Comparison of ENCODE assay signal across 2 cellular contexts in the genomic region with DNA sequence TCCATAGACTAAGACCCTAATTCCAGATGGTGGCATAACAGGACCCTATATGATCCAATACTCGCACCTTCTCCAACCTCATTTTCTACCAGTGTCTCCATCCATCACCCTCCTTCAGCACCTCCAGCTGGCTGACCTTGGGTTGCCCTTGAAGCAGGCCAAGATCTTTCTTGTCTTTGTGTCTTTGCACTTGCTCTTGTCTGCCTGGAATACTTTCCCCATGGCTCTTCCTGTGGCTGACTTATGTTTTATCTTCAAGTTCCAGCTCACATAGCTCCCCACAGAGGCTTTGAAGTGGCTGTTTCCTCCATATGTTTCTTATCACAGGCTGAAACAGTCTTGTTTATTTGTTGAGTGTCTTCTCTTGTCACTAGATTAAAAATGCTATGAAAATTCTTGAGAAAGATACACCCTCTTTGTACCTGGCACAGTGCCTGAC.
TF ChIP-seq lines count a peak whose summit lies in the region.

No MANE protein-coding gene starts in this region.

TF ChIP-seq in IMR-90, 13 proteins besides CTCF, POLR2A, EP300 and RAD21:
- TF ChIP-seq SMC3 (IDR thresholded peaks at IDR 0.05; ENCODE audit: low read depth, low read length) = no peak
- no peak for TF ChIP-seq RFX5 (IDR thresholded peaks at IDR 0.05; ENCODE audit: low read depth, low read length)
- no peak for TF ChIP-seq RCOR1 (IDR thresholded peaks at IDR 0.05; ENCODE audit: insufficient replicate concordance, low read length)
- TF ChIP-seq MXI1 (IDR thresholded peaks at IDR 0.05; ENCODE audit: borderline replicate concordance, low read depth, low read length) = no peak
- TF ChIP-seq, protein P1, sequence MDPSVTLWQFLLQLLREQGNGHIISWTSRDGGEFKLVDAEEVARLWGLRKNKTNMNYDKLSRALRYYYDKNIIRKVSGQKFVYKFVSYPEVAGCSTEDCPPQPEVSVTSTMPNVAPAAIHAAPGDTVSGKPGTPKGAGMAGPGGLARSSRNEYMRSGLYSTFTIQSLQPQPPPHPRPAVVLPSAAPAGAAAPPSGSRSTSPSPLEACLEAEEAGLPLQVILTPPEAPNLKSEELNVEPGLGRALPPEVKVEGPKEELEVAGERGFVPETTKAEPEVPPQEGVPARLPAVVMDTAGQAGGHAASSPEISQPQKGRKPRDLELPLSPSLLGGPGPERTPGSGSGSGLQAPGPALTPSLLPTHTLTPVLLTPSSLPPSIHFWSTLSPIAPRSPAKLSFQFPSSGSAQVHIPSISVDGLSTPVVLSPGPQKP (IDR thresholded peaks at IDR 0.05; ENCODE audit: borderline replicate concordance, low read depth, low read length) = no peak
- no peak for TF ChIP-seq BHLHE40 (IDR thresholded peaks at IDR 0.05; ENCODE audit: low read depth, low read length)
- TF ChIP-seq, protein P2, sequence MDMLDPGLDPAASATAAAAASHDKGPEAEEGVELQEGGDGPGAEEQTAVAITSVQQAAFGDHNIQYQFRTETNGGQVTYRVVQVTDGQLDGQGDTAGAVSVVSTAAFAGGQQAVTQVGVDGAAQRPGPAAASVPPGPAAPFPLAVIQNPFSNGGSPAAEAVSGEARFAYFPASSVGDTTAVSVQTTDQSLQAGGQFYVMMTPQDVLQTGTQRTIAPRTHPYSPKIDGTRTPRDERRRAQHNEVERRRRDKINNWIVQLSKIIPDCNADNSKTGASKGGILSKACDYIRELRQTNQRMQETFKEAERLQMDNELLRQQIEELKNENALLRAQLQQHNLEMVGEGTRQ (IDR thresholded peaks at IDR 0.05; ENCODE audit: low read depth, low read length) = no peak
- TF ChIP-seq CHD1 (IDR thresholded peaks at IDR 0.05; ENCODE audit: low read depth, low read length) = no peak
- TF ChIP-seq MAFK (IDR thresholded peaks at IDR 0.05; ENCODE audit: low read depth, low read length) = no peak
- no peak for TF ChIP-seq NFE2L2 (IDR thresholded peaks at IDR 0.05; ENCODE audit: low read depth, low read length)
- no peak for TF ChIP-seq MAZ (IDR thresholded peaks at IDR 0.05; ENCODE audit: borderline replicate concordance, low read depth, low read length)
- TF ChIP-seq FOS (IDR thresholded peaks at IDR 0.05; ENCODE audit: low read depth, low read length) = no peak
- no peak for TF ChIP-seq CEBPB (IDR thresholded peaks at IDR 0.05; ENCODE audit: low read depth, low read length)

TF ChIP-seq in HepG2, 621 proteins besides CTCF, POLR2A, EP300 and RAD21 (continues in another document):
- TF ChIP-seq, protein P3, sequence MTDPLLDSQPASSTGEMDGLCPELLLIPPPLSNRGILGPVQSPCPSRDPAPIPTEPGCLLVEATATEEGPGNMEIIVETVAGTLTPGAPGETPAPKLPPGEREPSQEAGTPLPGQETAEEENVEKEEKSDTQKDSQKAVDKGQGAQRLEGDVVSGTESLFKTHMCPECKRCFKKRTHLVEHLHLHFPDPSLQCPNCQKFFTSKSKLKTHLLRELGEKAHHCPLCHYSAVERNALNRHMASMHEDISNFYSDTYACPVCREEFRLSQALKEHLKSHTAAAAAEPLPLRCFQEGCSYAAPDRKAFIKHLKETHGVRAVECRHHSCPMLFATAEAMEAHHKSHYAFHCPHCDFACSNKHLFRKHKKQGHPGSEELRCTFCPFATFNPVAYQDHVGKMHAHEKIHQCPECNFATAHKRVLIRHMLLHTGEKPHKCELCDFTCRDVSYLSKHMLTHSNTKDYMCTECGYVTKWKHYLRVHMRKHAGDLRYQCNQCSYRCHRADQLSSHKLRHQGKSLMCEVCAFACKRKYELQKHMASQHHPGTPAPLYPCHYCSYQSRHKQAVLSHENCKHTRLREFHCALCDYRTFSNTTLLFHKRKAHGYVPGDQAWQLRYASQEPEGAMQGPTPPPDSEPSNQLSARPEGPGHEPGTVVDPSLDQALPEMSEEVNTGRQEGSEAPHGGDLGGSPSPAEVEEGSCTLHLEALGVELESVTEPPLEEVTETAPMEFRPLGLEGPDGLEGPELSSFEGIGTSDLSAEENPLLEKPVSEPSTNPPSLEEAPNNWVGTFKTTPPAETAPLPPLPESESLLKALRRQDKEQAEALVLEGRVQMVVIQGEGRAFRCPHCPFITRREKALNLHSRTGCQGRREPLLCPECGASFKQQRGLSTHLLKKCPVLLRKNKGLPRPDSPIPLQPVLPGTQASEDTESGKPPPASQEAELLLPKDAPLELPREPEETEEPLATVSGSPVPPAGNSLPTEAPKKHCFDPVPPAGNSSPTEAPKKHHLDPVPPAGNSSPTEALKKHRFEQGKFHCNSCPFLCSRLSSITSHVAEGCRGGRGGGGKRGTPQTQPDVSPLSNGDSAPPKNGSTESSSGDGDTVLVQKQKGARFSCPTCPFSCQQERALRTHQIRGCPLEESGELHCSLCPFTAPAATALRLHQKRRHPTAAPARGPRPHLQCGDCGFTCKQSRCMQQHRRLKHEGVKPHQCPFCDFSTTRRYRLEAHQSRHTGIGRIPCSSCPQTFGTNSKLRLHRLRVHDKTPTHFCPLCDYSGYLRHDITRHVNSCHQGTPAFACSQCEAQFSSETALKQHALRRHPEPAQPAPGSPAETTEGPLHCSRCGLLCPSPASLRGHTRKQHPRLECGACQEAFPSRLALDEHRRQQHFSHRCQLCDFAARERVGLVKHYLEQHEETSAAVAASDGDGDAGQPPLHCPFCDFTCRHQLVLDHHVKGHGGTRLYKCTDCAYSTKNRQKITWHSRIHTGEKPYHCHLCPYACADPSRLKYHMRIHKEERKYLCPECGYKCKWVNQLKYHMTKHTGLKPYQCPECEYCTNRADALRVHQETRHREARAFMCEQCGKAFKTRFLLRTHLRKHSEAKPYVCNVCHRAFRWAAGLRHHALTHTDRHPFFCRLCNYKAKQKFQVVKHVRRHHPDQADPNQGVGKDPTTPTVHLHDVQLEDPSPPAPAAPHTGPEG (CRISPR knock-in tag; IDR thresholded peaks at IDR 0.05) = no peak
- TF ChIP-seq PHF5A (CRISPR knock-in tag; IDR thresholded peaks at IDR 0.05; ENCODE audit: low read depth, unreplicated experiment) = no peak
- TF ChIP-seq ZNF567 (CRISPR knock-in tag; IDR thresholded peaks at IDR 0.05; ENCODE audit: borderline replicate concordance) = no peak
- TF ChIP-seq NCOA2 (CRISPR knock-in tag; IDR thresholded peaks at IDR 0.05) = 0 out of 2 replicates have a peak, but pooled peaks have one; percentile 22
- TF ChIP-seq JDP2 (CRISPR knock-in tag; IDR thresholded peaks at IDR 0.05; ENCODE audit: borderline replicate concordance) = no peak
- no peak for TF ChIP-seq ZNF207 (IDR thresholded peaks at IDR 0.05; ENCODE audit: borderline replicate concordance)
- TF ChIP-seq, protein P4, sequence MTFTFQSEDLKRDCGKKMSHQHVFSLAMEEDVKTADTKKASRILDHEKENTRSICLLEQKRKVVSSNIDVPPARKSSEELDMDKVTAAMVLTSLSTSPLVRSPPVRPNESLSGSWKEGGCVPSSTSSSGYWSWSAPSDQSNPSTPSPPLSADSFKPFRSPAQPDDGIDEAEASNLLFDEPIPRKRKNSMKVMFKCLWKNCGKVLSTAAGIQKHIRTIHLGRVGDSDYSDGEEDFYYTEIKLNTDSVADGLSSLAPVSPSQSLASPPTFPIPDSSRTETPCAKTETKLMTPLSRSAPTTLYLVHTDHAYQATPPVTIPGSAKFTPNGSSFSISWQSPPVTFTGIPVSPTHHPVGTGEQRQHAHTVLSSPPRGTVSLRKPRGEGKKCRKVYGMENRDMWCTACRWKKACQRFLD (CRISPR knock-in tag; IDR thresholded peaks at IDR 0.05; ENCODE audit: borderline replicate concordance) = no peak
- TF ChIP-seq ZNF746 (CRISPR knock-in tag; IDR thresholded peaks at IDR 0.05) = no peak
- no peak for TF ChIP-seq ZNF7 (CRISPR knock-in tag; IDR thresholded peaks at IDR 0.05)
- TF ChIP-seq, protein P5, sequence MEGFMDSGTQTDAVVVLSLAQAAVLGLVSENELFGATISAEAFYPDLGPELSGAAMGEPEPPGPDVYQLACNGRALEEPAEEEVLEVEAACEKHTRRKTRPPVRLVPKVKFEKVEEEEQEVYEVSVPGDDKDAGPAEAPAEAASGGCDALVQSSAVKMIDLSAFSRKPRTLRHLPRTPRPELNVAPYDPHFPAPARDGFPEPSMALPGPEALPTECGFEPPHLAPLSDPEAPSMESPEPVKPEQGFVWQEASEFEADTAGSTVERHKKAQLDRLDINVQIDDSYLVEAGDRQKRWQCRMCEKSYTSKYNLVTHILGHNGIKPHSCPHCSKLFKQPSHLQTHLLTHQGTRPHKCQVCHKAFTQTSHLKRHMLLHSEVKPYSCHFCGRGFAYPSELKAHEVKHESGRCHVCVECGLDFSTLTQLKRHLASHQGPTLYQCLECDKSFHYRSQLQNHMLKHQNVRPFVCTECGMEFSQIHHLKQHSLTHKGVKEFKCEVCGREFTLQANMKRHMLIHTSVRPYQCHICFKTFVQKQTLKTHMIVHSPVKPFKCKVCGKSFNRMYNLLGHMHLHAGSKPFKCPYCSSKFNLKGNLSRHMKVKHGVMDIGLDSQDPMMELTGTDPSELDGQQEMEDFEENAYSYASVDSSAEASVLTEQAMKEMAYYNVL (CRISPR knock-in tag; IDR thresholded peaks at IDR 0.05; ENCODE audit: borderline replicate concordance) = no peak
- no peak for TF ChIP-seq SRSF9 (IDR thresholded peaks at IDR 0.05; ENCODE audit: borderline replicate concordance, insufficient read depth, low read depth, low read length, poor library complexity, severe bottlenecking)
- TF ChIP-seq, protein P6, sequence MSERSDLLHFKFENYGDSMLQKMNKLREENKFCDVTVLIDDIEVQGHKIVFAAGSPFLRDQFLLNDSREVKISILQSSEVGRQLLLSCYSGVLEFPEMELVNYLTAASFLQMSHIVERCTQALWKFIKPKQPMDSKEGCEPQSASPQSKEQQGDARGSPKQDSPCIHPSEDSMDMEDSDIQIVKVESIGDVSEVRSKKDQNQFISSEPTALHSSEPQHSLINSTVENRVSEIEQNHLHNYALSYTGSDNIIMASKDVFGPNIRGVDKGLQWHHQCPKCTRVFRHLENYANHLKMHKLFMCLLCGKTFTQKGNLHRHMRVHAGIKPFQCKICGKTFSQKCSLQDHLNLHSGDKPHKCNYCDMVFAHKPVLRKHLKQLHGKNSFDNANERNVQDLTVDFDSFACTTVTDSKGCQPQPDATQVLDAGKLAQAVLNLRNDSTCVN (CRISPR knock-in tag; IDR thresholded peaks at IDR 0.05; ENCODE audit: borderline replicate concordance) = no peak
- TF ChIP-seq, protein P7, sequence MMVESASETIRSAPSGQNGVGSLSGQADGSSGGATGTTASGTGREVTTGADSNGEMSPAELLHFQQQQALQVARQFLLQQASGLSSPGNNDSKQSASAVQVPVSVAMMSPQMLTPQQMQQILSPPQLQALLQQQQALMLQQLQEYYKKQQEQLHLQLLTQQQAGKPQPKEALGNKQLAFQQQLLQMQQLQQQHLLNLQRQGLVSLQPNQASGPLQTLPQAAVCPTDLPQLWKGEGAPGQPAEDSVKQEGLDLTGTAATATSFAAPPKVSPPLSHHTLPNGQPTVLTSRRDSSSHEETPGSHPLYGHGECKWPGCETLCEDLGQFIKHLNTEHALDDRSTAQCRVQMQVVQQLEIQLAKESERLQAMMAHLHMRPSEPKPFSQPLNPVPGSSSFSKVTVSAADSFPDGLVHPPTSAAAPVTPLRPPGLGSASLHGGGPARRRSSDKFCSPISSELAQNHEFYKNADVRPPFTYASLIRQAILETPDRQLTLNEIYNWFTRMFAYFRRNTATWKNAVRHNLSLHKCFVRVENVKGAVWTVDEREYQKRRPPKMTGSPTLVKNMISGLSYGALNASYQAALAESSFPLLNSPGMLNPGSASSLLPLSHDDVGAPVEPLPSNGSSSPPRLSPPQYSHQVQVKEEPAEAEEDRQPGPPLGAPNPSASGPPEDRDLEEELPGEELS (CRISPR knock-in tag; IDR thresholded peaks at IDR 0.05) = peak; percentile 57; the same call in 1 of the 2 replicates
- TF ChIP-seq ZNF282 (IDR thresholded peaks at IDR 0.05; ENCODE audit: partially characterized antibody) = no peak
- TF ChIP-seq, protein P8, sequence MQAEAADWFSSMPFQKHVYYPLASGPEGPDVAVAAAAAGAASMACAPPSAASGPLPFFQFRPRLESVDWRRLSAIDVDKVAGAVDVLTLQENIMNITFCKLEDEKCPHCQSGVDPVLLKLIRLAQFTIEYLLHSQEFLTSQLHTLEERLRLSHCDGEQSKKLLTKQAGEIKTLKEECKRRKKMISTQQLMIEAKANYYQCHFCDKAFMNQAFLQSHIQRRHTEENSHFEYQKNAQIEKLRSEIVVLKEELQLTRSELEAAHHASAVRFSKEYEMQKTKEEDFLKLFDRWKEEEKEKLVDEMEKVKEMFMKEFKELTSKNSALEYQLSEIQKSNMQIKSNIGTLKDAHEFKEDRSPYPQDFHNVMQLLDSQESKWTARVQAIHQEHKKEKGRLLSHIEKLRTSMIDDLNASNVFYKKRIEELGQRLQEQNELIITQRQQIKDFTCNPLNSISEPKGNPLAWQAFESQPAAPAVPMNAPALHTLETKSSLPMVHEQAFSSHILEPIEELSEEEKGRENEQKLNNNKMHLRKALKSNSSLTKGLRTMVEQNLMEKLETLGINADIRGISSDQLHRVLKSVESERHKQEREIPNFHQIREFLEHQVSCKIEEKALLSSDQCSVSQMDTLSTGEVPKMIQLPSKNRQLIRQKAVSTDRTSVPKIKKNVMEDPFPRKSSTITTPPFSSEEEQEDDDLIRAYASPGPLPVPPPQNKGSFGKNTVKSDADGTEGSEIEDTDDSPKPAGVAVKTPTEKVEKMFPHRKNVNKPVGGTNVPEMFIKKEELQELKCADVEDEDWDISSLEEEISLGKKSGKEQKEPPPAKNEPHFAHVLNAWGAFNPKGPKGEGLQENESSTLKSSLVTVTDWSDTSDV (CRISPR knock-in tag; IDR thresholded peaks at IDR 0.05) = no peak
- no peak for TF ChIP-seq ZNF547 (CRISPR knock-in tag; IDR thresholded peaks at IDR 0.05)
- TF ChIP-seq, protein P9, sequence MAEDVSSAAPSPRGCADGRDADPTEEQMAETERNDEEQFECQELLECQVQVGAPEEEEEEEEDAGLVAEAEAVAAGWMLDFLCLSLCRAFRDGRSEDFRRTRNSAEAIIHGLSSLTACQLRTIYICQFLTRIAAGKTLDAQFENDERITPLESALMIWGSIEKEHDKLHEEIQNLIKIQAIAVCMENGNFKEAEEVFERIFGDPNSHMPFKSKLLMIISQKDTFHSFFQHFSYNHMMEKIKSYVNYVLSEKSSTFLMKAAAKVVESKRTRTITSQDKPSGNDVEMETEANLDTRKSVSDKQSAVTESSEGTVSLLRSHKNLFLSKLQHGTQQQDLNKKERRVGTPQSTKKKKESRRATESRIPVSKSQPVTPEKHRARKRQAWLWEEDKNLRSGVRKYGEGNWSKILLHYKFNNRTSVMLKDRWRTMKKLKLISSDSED (CRISPR knock-in tag; IDR thresholded peaks at IDR 0.05) = no peak
- TF ChIP-seq XRCC5 (optimal IDR thresholded peaks at IDR 0.05; ENCODE audit: low read length) = no peak
- TF ChIP-seq ZNF34 (CRISPR knock-in tag; IDR thresholded peaks at IDR 0.05; ENCODE audit: borderline replicate concordance) = 0 out of 2 replicates have a peak, but pooled peaks have one; percentile 18
- 0 out of 2 replicates have a peak, but pooled peaks have one; percentile 20 for TF ChIP-seq ETV5 (CRISPR knock-in tag; IDR thresholded peaks at IDR 0.05; ENCODE audit: borderline replicate concordance)
- no peak for TF ChIP-seq ZNF264 (CRISPR knock-in tag; IDR thresholded peaks at IDR 0.05)
- TF ChIP-seq GATAD1 (CRISPR knock-in tag; IDR thresholded peaks at IDR 0.05) = no peak
- peak; percentile 55 for TF ChIP-seq MED1 (CRISPR knock-in tag; IDR thresholded peaks at IDR 0.05)
- 0 out of 2 replicates have a peak, but pooled peaks have one; percentile 21 for TF ChIP-seq KDM4B (CRISPR knock-in tag; IDR thresholded peaks at IDR 0.05)
- peak; percentile 46 for TF ChIP-seq GATAD2A (CRISPR knock-in tag; IDR thresholded peaks at IDR 0.05)
- no peak for TF ChIP-seq SOX13 (IDR thresholded peaks at IDR 0.05)
- 0 out of 4 replicates have a peak, but pooled peaks of 1 of the 2 experiments have one; percentile 12 for TF ChIP-seq SOX13 (CRISPR knock-in tag; conservative IDR thresholded peaks at IDR 0.05 in 1 of 2, IDR thresholded peaks at IDR 0.05 in 1 of 2)
